ENCODE assay signal across 27 cellular contexts in genomic region chr1:202187697-202188407, GRCh38. TPM values are rescaled to one million over a fixed set of nuclear protein-coding genes. Genes with fewer than 3 reads are reported as not detected.
"Had no signal": no experiment of that assay in that cellular context is flagged by ENCODE, and none has a peak within 500 bp of the region (broad histone marks: within the 10 kb centered on the region; RNA-seq: fewer than 3 reads in every experiment).

No MANE protein-coding gene starts in this region.

- H3K9me3 ChIP-seq: MG63, SJCRH30 had no signal

- H3K4me3 ChIP-seq: MG63, SJCRH30 had no signal

- FAIRE-seq: HTR-8/SVneo had no signal

- H3K4me1 ChIP-seq: SJCRH30 had no signal

- H3K27ac ChIP-seq: HL-60, SJCRH30 had no signal

- H3K36me3 ChIP-seq: MG63, SJCRH30 had no signal

- ATAC-seq: Panc1, PC-3, Right ventricle myocardium inferior had no signal

- DNase-seq: Karpas-422; KG1; MG63; NCI-H1092; NCI-H1105 treated with DMSO at 0.1 percent for 48 hours; NCI-H1417 treated with DMSO at 0.1 percent for 48 hours; NCI-H146; NCI-H1694 treated with DMSO at 0.1 percent for 48 hours; NCI-H1930; NCI-H2081; NCI-H2107; NCI-H2227 treated with DMSO at 0.1 percent for 48 hours; NCI-H524; NCI-H526 treated with DMSO at 0.1 percent for 48 hours; NCI-H748 treated with DMSO at 0.1 percent for 48 hours; NK-92 treated with Interleukin-12 subunit alpha and Interleukin-12 subunit beta, amount 100 ng/mL, for 24 hours; PC-3; SHP77 treated with DMSO at 0.1 percent for 48 hours; SJCRH30; T-helper 1 cell had no signal

RNA-seq across cellular contexts. Expression of gene LGR6, which starts 5.7 kb away (rescaled TPM):
- total RNA-seq: OCI-LY7, SJCRH30 had no signal

RNA-seq across cellular contexts. Expression of gene PTPN7, which starts 27.4 kb away (rescaled TPM):
- total RNA-seq: NCI-H460, PC-3, RPMI7951 had no signal
